ENCODE assay signal across 8 cellular contexts in genomic region chr9:124940894-124941688, GRCh38.
DNase-seq lines count a peak whose midpoint lies in the region; ATAC-seq and TF ChIP-seq lines count a peak whose summit lies in the region.

Gene GOLGA1, minus strand, starts transcription at chr9:124941083. Its CDS starts 2,372 bp downstream, at chr9:124938711.

- H3K27me3 Mint-ChIP-seq in activated naive CD4-positive, alpha-beta T cell treated with anti-CD3 and anti-CD28 coated beads, Interleukin-2, amount 50 U/mL, for 24 hours = no peaks in the 10 kb centered on the region

- DNase-seq in NCI-H1048 (lab: John Stamatoyannopoulos, UW) = peak; percentile 90
- peak; percentile 91 for DNase-seq in globus pallidus (ENCODE audit: low spot score)
- DNase-seq in nucleus accumbens (lab: John Stamatoyannopoulos, UW) = peak; percentile 29 to 96 (median 90)
- DNase-seq in superior temporal gyrus (ENCODE audit: extremely low spot score) = peak; percentile 93

- peak within 1 kb of the TSS; percentile 88 for H3K4me3 ChIP-seq in GM08714 (ENCODE audit: low read length)

- peak within 1 kb of the TSS; percentile 99 for H3K27ac Mint-ChIP-seq in activated naive CD4-positive, alpha-beta T cell treated with anti-CD3 and anti-CD28 coated beads, Interleukin-2, amount 50 U/mL, for 24 hours

- ATAC-seq in HG02571 (IDR thresholded peaks at IDR 0.05; ENCODE audit: unreplicated experiment) = peak; percentile 81
- ATAC-seq in SK-N-SH treated with all-trans-retinoic acid at 6 μM for 48 hours = peak; percentile 92

- H3K4me1 Mint-ChIP-seq in activated naive CD4-positive, alpha-beta T cell treated with anti-CD3 and anti-CD28 coated beads, Interleukin-2, amount 50 U/mL, for 24 hours = peaks cover 30% of the 10 kb centered on the region

- H3K4me3 Mint-ChIP-seq in activated naive CD4-positive, alpha-beta T cell treated with anti-CD3 and anti-CD28 coated beads, Interleukin-2, amount 50 U/mL, for 24 hours = peak within 1 kb of the TSS; percentile 98

- no peaks in the 10 kb centered on the region for H3K9me3 Mint-ChIP-seq in activated naive CD4-positive, alpha-beta T cell treated with anti-CD3 and anti-CD28 coated beads, Interleukin-2, amount 50 U/mL, for 24 hours

- peaks cover 6% of the 10 kb centered on the region for H3K36me3 Mint-ChIP-seq in activated naive CD4-positive, alpha-beta T cell treated with anti-CD3 and anti-CD28 coated beads, Interleukin-2, amount 50 U/mL, for 24 hours

TF ChIP-seq in SK-N-SH treated with all-trans-retinoic acid at 6 μM for 48 hours, 23 proteins besides CTCF, POLR2A, EP300 and RAD21:
- TF ChIP-seq BACH2 (CRISPR knock-in tag; IDR thresholded peaks at IDR 0.05; ENCODE audit: borderline replicate concordance) = no peak
- TF ChIP-seq ARNTL (CRISPR knock-in tag; IDR thresholded peaks at IDR 0.05; ENCODE audit: borderline replicate concordance, low read depth) = no peak
- no peak for TF ChIP-seq ESRRG (CRISPR knock-in tag; IDR thresholded peaks at IDR 0.05)
- TF ChIP-seq GLIS3 (CRISPR knock-in tag; IDR thresholded peaks at IDR 0.05) = no peak
- no peak for TF ChIP-seq RARB (CRISPR knock-in tag; IDR thresholded peaks at IDR 0.05)
- TF ChIP-seq ZNF8 (CRISPR knock-in tag; IDR thresholded peaks at IDR 0.05) = no peak
- no peak for TF ChIP-seq CSDC2 (CRISPR knock-in tag; IDR thresholded peaks at IDR 0.05)
- no peak for TF ChIP-seq ISL1 (CRISPR knock-in tag; IDR thresholded peaks at IDR 0.05)
- no peak for TF ChIP-seq SNAI2 (CRISPR knock-in tag; IDR thresholded peaks at IDR 0.05)
- no peak for TF ChIP-seq TSHZ2 (CRISPR knock-in tag; IDR thresholded peaks at IDR 0.05)
- no peak for TF ChIP-seq ZFP30 (CRISPR knock-in tag; IDR thresholded peaks at IDR 0.05)
- TF ChIP-seq, protein P1, sequence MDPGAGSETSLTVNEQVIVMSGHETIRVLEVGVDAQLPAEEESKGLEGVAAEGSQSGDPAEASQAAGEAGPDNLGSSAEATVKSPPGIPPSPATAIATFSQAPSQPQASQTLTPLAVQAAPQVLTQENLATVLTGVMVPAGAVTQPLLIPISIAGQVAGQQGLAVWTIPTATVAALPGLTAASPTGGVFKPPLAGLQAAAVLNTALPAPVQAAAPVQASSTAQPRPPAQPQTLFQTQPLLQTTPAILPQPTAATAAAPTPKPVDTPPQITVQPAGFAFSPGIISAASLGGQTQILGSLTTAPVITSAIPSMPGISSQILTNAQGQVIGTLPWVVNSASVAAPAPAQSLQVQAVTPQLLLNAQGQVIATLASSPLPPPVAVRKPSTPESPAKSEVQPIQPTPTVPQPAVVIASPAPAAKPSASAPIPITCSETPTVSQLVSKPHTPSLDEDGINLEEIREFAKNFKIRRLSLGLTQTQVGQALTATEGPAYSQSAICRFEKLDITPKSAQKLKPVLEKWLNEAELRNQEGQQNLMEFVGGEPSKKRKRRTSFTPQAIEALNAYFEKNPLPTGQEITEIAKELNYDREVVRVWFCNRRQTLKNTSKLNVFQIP (CRISPR knock-in tag; IDR thresholded peaks at IDR 0.05; ENCODE audit: borderline replicate concordance, low read depth) = no peak
- no peak for TF ChIP-seq OSR1 (CRISPR knock-in tag; IDR thresholded peaks at IDR 0.05)
- TF ChIP-seq TCF4 (CRISPR knock-in tag; IDR thresholded peaks at IDR 0.05; ENCODE audit: borderline replicate concordance) = no peak
TF ChIP-seq in SK-N-SH treated with all-trans-retinoic acid at 6 μM for 48 hours: peak in this region for 0.

Comparison
In these comparisons a context has a peak if more than half of its experiments do, and no peak if none do; other contexts are left out.
1. Peak in every context shown above with its lines: DNase-seq, ATAC-seq and H3K4me3 ChIP-seq.